In the genomic region with DNA sequence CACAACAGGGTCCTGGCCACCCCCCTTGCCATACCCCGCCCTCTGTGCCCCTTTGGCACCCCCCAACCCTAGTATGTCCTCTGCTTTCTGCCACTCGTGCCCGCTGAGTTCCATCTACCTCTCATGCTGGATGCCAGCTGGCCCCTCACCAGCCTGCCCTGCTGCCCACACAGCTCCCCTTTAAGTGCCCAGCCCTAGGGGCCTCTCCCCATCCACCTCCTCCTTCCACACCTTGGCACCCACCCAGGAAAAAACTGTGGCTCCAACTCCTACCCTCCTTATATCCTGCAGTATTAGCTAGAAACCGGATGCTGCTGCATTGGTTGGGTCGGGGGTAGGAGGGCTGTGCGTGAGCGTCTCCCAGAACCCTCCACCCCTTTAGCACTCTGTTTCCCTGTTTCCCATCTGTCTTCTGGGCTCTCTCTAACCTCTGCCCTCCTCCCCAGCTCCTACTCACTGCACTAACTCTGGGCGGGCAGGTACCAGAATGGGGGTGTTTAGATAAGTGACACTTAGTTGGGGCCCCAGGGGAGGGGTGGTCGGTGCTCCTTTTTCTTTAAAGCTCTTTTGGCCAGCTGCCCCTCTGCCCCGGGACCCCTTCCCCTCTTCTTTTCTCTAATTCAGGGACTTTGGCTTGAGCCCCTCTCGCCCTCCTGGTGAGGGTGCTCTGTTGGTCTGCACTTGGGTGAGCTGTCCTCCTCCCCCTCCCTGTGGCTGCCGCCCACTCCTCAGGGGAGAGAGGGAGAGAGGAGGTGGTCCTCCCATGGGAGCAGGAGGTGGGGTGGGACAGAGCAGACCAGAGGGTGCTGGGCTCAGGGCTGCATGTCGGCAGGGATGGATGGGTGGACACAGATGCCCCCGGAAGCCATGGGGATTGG, we compare ENCODE assay signal across 14 cellular contexts. TPM values are rescaled to one million over a fixed set of nuclear protein-coding genes. Genes with fewer than 3 reads are reported as not detected.
A peak's percentile ranks its signal among the peaks of the same experiment; 100 is the strongest.
DNase-seq lines count a peak whose midpoint lies in the region; ATAC-seq and TF ChIP-seq lines count a peak whose summit lies in the region.
"Had no signal": no experiment of that assay in that cellular context is flagged by ENCODE, and none has a peak within 500 bp of the region (broad histone marks: within the 10 kb centered on the region; RNA-seq: fewer than 3 reads in every experiment).

No MANE protein-coding gene starts in this region.

- H3K36me3 ChIP-seq in BE2C = peaks cover 58% of the 10 kb centered on the region
- H3K36me3 ChIP-seq in heart right ventricle = peaks cover 0 to 95% (median 60%) of the 10 kb centered on the region in 9 donors
- peaks cover 63 to 67% (median 66%) of the 10 kb centered on the region in 3 donors for H3K36me3 ChIP-seq in skeletal muscle tissue (ENCODE audit: control insufficient read depth in 3 of 3, insufficient read depth in 3 of 3, low read length in 3 of 3)

- no peak overlapping the region for H3K4me3 ChIP-seq in BE2C (ENCODE audit: low read depth, low read length)
- H3K4me3 ChIP-seq in heart right ventricle = no peak overlapping the region
- H3K4me3 ChIP-seq in skeletal muscle tissue (ENCODE audit: low read length in 3 of 3) = no peak overlapping the region
- H3K4me3 ChIP-seq: body of pancreas, skin epidermis had no signal

- peaks cover 3% of the 10 kb centered on the region for H3K36me3 Mint-ChIP-seq in IgD-negative memory B cell

- 36 to 50% methylated on average over 13 to 14 of the region's 14 CpGs for WGBS in heart right ventricle, 2 donors

- peaks cover 0 to 10% (median 6%) of the 10 kb centered on the region in 3 donors for H3K4me1 Mint-ChIP-seq in IgD-negative memory B cell

- peak overlapping the region in 2 of 3 donors; percentile 32 to 57 for H3K9ac ChIP-seq in skeletal muscle tissue (ENCODE audit: low read depth in 1 of 3, low read length in 3 of 3)

- no peaks in the 10 kb centered on the region for H3K9me3 ChIP-seq in BE2C
- no peaks in the 10 kb centered on the region for H3K9me3 ChIP-seq in heart right ventricle
- H3K9me3 ChIP-seq in skeletal muscle tissue (ENCODE audit: control insufficient read depth in 3 of 3, low read length in 3 of 3) = no peaks in the 10 kb centered on the region
- H3K9me3 ChIP-seq: body of pancreas had no signal

- no peaks in the 10 kb centered on the region for H3K9me3 Mint-ChIP-seq in IgD-negative memory B cell
- H3K9me3 Mint-ChIP-seq: activated T-helper 2 cell treated with anti-CD3 and anti-CD28 coated beads, Interferon-gamma antibody, Interleukin-2, Interleukin-4, amounts not matched to agents 10 μg/mL and 5 μg/mL and 100 μg/mL, durations not matched to agents 14 hours and 24 hours and 36 hours; naive B cell had no signal

- intact Hi-C loops in heart right ventricle (cut with DNase I) = loop anchor here in 1 of 10 donors (5.0 to 10.0 kb wide), 2 partner anchors 33 to 194 kb away; a partner anchor contains a TSS

- TF ChIP-seq CTCF in BE2C (IDR thresholded peaks at IDR 0.05; ENCODE audit: low read depth, low read length) (no peak), heart right ventricle (IDR thresholded peaks at IDR 0.05) (no peak)

- H3K4me1 ChIP-seq in BE2C (peaks cover 6% of the 10 kb centered on the region; the same call in 1 of the 2 replicates), heart right ventricle (peaks cover 29 to 75% (median 55%) of the 10 kb centered on the region in 9 donors), skeletal muscle tissue (ENCODE audit: control insufficient read depth in 3 of 3, insufficient read depth in 3 of 3, low read length in 3 of 3) (peaks cover 43 to 65% (median 63%) of the 10 kb centered on the region in 3 donors)

- no peaks in the 10 kb centered on the region for H3K27me3 ChIP-seq in BE2C
- no peaks in the 10 kb centered on the region for H3K27me3 ChIP-seq in heart right ventricle
- H3K27me3 ChIP-seq in skeletal muscle tissue (ENCODE audit: control insufficient read depth in 3 of 3, insufficient read depth in 3 of 3, low read length in 3 of 3) = no peaks in the 10 kb centered on the region
- H3K27me3 ChIP-seq: body of pancreas had no signal

- ATAC-seq in heart right ventricle (peak; percentile 8 to 38 (median 17)), GM21515 (IDR thresholded peaks at IDR 0.05; ENCODE audit: unreplicated experiment) (no peak), HG02571 (IDR thresholded peaks at IDR 0.05; ENCODE audit: unreplicated experiment) (no peak), GM21786 (IDR thresholded peaks at IDR 0.05; ENCODE audit: unreplicated experiment) (no peak)
- ATAC-seq: body of pancreas, PC-3 had no signal

- H3K27ac ChIP-seq in heart right ventricle (peak overlapping the region in 9 of 10 donors; percentile 26 to 98 (median 65)), skeletal muscle tissue (ENCODE audit: low read depth, low read length) (peak overlapping the region; percentile 44)

- H3K27me3 Mint-ChIP-seq in IgD-negative memory B cell = no peaks in the 10 kb centered on the region
- H3K27me3 Mint-ChIP-seq: naive B cell had no signal

- DNase-seq in BE2C (peak; percentile 24), heart right ventricle (peak in 1 of 2 donors; percentile 71)
- DNase-seq in activated CD4-positive, alpha-beta T cell treated with anti-CD3 and anti-CD28 coated beads for 48 hours = no peak
- DNase-seq: glutamatergic neuron, naive B cell, PC-3 had no signal

- H3K4me3 Mint-ChIP-seq in IgD-negative memory B cell = no peak overlapping the region
- H3K4me3 Mint-ChIP-seq: naive B cell had no signal

- peak overlapping the region in 2 of 3 donors; percentile 18 to 74 for H3K27ac Mint-ChIP-seq in IgD-negative memory B cell
- H3K27ac Mint-ChIP-seq: activated T-helper 2 cell treated with anti-CD3 and anti-CD28 coated beads, Interferon-gamma antibody, Interleukin-2, Interleukin-4, amounts not matched to agents 10 μg/mL and 5 μg/mL and 100 μg/mL, durations not matched to agents 14 hours and 24 hours and 36 hours had no signal

RNA-seq across cellular contexts. Expression of a gene that starts 9.9 kb away (rescaled TPM):
- polyA plus RNA-seq in BE2C (2012; ENCODE audit: insufficient read depth, insufficient read length, low read depth) = 24.5 TPM
- polyA plus RNA-seq in IgD-negative memory B cell (3.6 TPM), heart right ventricle (10 to 100 TPM in 1 of 2 donors, 1 to 10 TPM in 1; 7.1 to 24.4 TPM)
- total RNA-seq in heart right ventricle (10 to 100 TPM in 7 of 10 donors, 1 to 10 TPM in 3; 5.5 to 41.3 (median 29.9) TPM), skeletal muscle tissue (1.0 TPM)

RNA-seq across cellular contexts. Expression of a gene that starts 27.7 kb away (rescaled TPM):
- polyA plus RNA-seq in BE2C (2012; ENCODE audit: insufficient read depth, insufficient read length, low read depth) = 233 TPM
- 4.6 TPM for polyA plus RNA-seq in IgD-negative memory B cell
- 100 to 1,000 TPM in 1 of 10 donors, 10 to 100 TPM in 9; 59.8 to 102 (median 69.7) TPM for total RNA-seq in heart right ventricle
- polyA plus RNA-seq in heart right ventricle = 10 to 100 TPM; 29.8 to 44.2 TPM
- 30.8 TPM for total RNA-seq in skeletal muscle tissue

RNA-seq across cellular contexts. Expression of a gene that starts 31.3 kb away (rescaled TPM):
- polyA plus RNA-seq in BE2C (2012; ENCODE audit: insufficient read depth, insufficient read length, low read depth) = 119 TPM
- 10.1 TPM for polyA plus RNA-seq in IgD-negative memory B cell
- total RNA-seq in heart right ventricle = 10 to 100 TPM; 26.3 to 57.4 (median 37.7) TPM
- 10 to 100 TPM; 45.5 to 65.0 TPM for polyA plus RNA-seq in heart right ventricle
- 53.8 TPM for total RNA-seq in skeletal muscle tissue

RNA-seq across cellular contexts. Expression of a gene that starts 36.3 kb away (rescaled TPM):
- 173 TPM for polyA plus RNA-seq in BE2C (2012; ENCODE audit: insufficient read depth, insufficient read length, low read depth)
- polyA plus RNA-seq in IgD-negative memory B cell = 51.9 TPM
- 10 to 100 TPM; 46.7 to 63.2 (median 58.4) TPM for total RNA-seq in heart right ventricle
- polyA plus RNA-seq in heart right ventricle = 10 to 100 TPM; 47.2 to 75.6 TPM
- total RNA-seq in skeletal muscle tissue = 25.6 TPM

RNA-seq across cellular contexts. Expression of a gene that starts 49.9 kb away (rescaled TPM):
- polyA plus RNA-seq in BE2C (2012; ENCODE audit: insufficient read depth, insufficient read length, low read depth) = 128 TPM
- polyA plus RNA-seq in IgD-negative memory B cell (49.9 TPM), heart right ventricle (10 to 100 TPM; 21.3 to 41.0 TPM)
- total RNA-seq in heart right ventricle (10 to 100 TPM; 39.9 to 56.8 (median 43.7) TPM), skeletal muscle tissue (21.4 TPM)

Comparison
In these comparisons a context has a peak if more than half of its experiments do, and no peak if none do; other contexts are left out.
1. ATAC-seq: peak in heart right ventricle (8 of 8); none in GM21515 (single experiment), HG02571 (single experiment) and GM21786 (single experiment).